23 cellular contexts compared by ENCODE assay signal in the genomic region with DNA sequence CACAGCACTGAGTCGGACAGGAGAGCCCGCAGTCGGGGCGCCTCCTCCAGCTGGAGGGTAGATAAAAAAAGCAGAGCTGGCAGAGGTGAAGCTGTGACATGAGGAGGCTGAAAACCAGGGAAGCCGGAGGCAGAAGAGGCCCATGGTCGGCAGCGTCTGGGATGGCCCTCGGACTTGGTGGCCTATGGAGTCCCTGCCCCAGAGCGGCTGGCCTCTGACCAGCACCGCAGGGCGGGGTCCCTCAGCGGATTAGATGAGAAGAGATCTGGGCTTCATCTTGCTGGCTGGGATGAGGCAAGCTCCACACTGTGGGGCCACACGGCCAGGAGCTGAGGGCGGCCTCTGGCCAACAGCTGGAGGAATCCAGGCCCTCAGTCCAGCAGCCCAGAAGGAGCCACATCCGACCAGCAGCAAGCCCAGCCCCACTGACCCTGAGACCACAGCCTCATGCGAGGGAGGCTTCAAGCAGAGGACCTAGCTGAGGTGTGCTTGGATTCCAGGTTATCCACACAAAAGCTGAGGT.
DNase-seq lines count a peak whose midpoint lies in the region; ATAC-seq lines count a peak whose summit lies in the region.
"Had no signal": no experiment of that assay in that cellular context is flagged by ENCODE, and none has a peak within 500 bp of the region (broad histone marks: within the 10 kb centered on the region; RNA-seq: fewer than 3 reads in every experiment).

No MANE protein-coding gene starts in this region.

- H3K27me3 ChIP-seq in H7 (ENCODE audit: control insufficient read depth, insufficient read depth, low read length), result no peaks in the 10 kb centered on the region

- no peak overlapping the region for H3K4me3 Mint-ChIP-seq in activated T-cell treated with anti-CD3 and anti-CD28 coated beads, Interleukin-2, amount 50 U/mL, for 72 hours
- H3K4me3 Mint-ChIP-seq in central memory CD8-positive, alpha-beta T cell, result no peak overlapping the region
- H3K4me3 Mint-ChIP-seq in stimulated activated memory B cell treated with anti-CD40 and anti-IgM and Interleukin-4, amounts not matched to agents 10 μg/mL and 1 μg/mL and 100 μg/mL, for 72 hours, result no peak overlapping the region
- H3K4me3 Mint-ChIP-seq: CD4-positive, alpha-beta T cell had no signal

- no peak overlapping the region for H3K4me3 ChIP-seq in H7 (ENCODE audit: insufficient read depth, low read depth, low read length)
- H3K4me3 ChIP-seq: SK-N-MC had no signal

- H3K36me3 ChIP-seq in H7 (replicated peaks; ENCODE audit: control insufficient read depth, insufficient read depth, low read length), result no peaks in the 10 kb centered on the region

- H3K9me3 Mint-ChIP-seq in activated T-cell treated with anti-CD3 and anti-CD28 coated beads, Interleukin-2, amount 50 U/mL, for 72 hours, result no peaks in the 10 kb centered on the region
- H3K9me3 Mint-ChIP-seq in central memory CD8-positive, alpha-beta T cell, result no peaks in the 10 kb centered on the region
- no peaks in the 10 kb centered on the region for H3K9me3 Mint-ChIP-seq in stimulated activated memory B cell treated with anti-CD40 and anti-IgM and Interleukin-4, amounts not matched to agents 10 μg/mL and 1 μg/mL and 100 μg/mL, for 72 hours
- H3K9me3 Mint-ChIP-seq: CD4-positive, alpha-beta T cell had no signal

- H3K36me3 Mint-ChIP-seq in activated T-cell treated with anti-CD3 and anti-CD28 coated beads, Interleukin-2, amount 50 U/mL, for 72 hours (ENCODE audit: insufficient read depth in 2 of 2), result peaks cover 0 to 1% of the 10 kb centered on the region in 2 donors
- peaks cover 4% of the 10 kb centered on the region for H3K36me3 Mint-ChIP-seq in central memory CD8-positive, alpha-beta T cell (ENCODE audit: insufficient read depth)
- H3K36me3 Mint-ChIP-seq in stimulated activated memory B cell treated with anti-CD40 and anti-IgM and Interleukin-4, amounts not matched to agents 10 μg/mL and 1 μg/mL and 100 μg/mL, for 72 hours, result peaks cover 62% of the 10 kb centered on the region

- no peak for DNase-seq in activated T-cell treated with anti-CD3 and anti-CD28 coated beads, Interleukin-2, amount 50 U/mL, for 72 hours
- no peak for DNase-seq in activated T-cell treated with anti-CD3 and anti-CD28 coated beads for 4 hours
- DNase-seq in H7, result peak; percentile 31
- DNase-seq in central memory CD8-positive, alpha-beta T cell (ENCODE audit: low spot score in 2 of 2), result no peak
- DNase-seq in NCI-H82 (lab: John Stamatoyannopoulos, UW), result no peak
- no peak for DNase-seq in NCI-H446 treated with DMSO at 0.1 percent for 48 hours (lab: John Stamatoyannopoulos, UW)
- no peak for DNase-seq in DMS114 treated with DMSO at 0.1 percent for 48 hours (lab: John Stamatoyannopoulos, UW; ENCODE audit: unreplicated experiment)
- DNase-seq: 8988T; CD4-positive, alpha-beta T cell; GOT3; KBM-7; MV-4-11; NCI-H1105; NCI-H1436 treated with DMSO at 0.1 percent for 48 hours; NCI-H187 treated with DMSO at 0.1 percent for 48 hours; NCI-H2171 treated with DMSO at 0.1 percent for 48 hours; NCI-H345; NCI-H524 treated with DMSO at 0.1 percent for 48 hours; NCI-H774; NK-92 treated with Interleukin-12 subunit alpha and Interleukin-12 subunit beta, amount 100 ng/mL, for 24 hours; SHP77 treated with DMSO at 0.1 percent for 48 hours had no signal

- peak overlapping the region; percentile 30 for H3K27ac Mint-ChIP-seq in activated T-cell treated with anti-CD3 and anti-CD28 coated beads, Interleukin-2, amount 50 U/mL, for 72 hours
- H3K27ac Mint-ChIP-seq in central memory CD8-positive, alpha-beta T cell (ENCODE audit: low read depth), result peak overlapping the region; percentile 70
- peak overlapping the region; percentile 46 for H3K27ac Mint-ChIP-seq in stimulated activated memory B cell treated with anti-CD40 and anti-IgM and Interleukin-4, amounts not matched to agents 10 μg/mL and 1 μg/mL and 100 μg/mL, for 72 hours

- no peaks in the 10 kb centered on the region for H3K27me3 Mint-ChIP-seq in activated T-cell treated with anti-CD3 and anti-CD28 coated beads, Interleukin-2, amount 50 U/mL, for 72 hours (ENCODE audit: low read depth)
- H3K27me3 Mint-ChIP-seq in central memory CD8-positive, alpha-beta T cell, result no peaks in the 10 kb centered on the region
- H3K27me3 Mint-ChIP-seq in stimulated activated memory B cell treated with anti-CD40 and anti-IgM and Interleukin-4, amounts not matched to agents 10 μg/mL and 1 μg/mL and 100 μg/mL, for 72 hours, result no peaks in the 10 kb centered on the region
- H3K27me3 Mint-ChIP-seq: CD4-positive, alpha-beta T cell had no signal

- ATAC-seq in activated T-cell treated with anti-CD3 and anti-CD28 coated beads, Interleukin-2, amount 50 U/mL, for 72 hours (replicated peaks in 1 of 2), result no peak
- no peak for ATAC-seq in central memory CD8-positive, alpha-beta T cell (replicated peaks; ENCODE audit: extremely low read depth, poor library complexity, severe bottlenecking)
- no peak for ATAC-seq in stimulated activated memory B cell treated with anti-CD40 and anti-IgM and Interleukin-4, amounts not matched to agents 10 μg/mL and 1 μg/mL and 100 μg/mL, for 72 hours

- H3K4me1 Mint-ChIP-seq in activated T-cell treated with anti-CD3 and anti-CD28 coated beads, Interleukin-2, amount 50 U/mL, for 72 hours (ENCODE audit: low read depth), result no peaks in the 10 kb centered on the region
- H3K4me1 Mint-ChIP-seq in central memory CD8-positive, alpha-beta T cell, result peaks cover 13% of the 10 kb centered on the region
- H3K4me1 Mint-ChIP-seq in stimulated activated memory B cell treated with anti-CD40 and anti-IgM and Interleukin-4, amounts not matched to agents 10 μg/mL and 1 μg/mL and 100 μg/mL, for 72 hours, result peaks cover under 1% of the 10 kb centered on the region
